ENCODE assay signal across 9 cellular contexts in the genomic region with DNA sequence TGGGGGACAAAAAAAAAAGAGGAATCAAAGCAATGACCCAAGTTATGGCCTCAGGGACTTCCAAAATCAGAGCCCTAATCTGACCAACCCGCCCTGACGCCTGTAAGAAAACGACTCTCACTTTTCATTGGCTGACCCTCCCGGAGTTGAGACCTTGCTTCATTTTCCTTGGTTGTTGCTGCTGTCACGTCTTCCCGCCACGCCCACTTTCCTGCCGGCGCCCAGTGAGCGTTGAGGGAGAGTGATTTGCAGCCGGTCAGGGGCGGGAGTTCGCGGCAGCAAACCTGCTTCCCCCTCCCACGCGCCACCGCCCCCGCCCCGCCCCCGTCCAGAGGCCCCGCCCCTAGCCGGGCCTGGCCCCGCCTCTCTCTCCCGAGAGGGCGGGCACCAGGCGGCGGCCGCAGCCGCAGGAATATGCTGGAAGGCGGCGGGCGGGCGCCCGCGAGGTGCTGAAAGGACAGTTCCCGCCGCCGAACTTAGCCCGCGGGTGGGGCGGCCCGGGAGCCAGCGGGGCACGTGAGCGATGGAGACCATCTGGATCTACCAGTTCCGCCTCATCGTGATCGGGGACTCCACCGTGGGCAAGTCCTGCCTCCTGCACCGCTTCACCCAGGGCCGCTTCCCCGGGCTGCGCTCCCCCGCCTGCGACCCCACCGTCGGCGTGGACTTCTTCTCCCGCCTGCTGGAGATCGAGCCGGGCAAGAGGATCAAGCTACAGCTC.
DNase-seq lines count a peak whose midpoint lies in the region; ATAC-seq and TF ChIP-seq lines count a peak whose summit lies in the region.
"Had no signal": no experiment of that assay in that cellular context is flagged by ENCODE, and none has a peak within 500 bp of the region (broad histone marks: within the 10 kb centered on the region; RNA-seq: fewer than 3 reads in every experiment).

TSS of gene RAB39A (plus strand) at position 403 of the 721 bp plus-strand sequence. CDS start at position 524, 121 bp downstream.

- peak within 1 kb of the TSS; percentile 67 for H3K27ac ChIP-seq in caudate nucleus (ENCODE audit: low read depth, low read length)

- ATAC-seq in GM18867 (IDR thresholded peaks at IDR 0.05; ENCODE audit: unreplicated experiment) = peak; percentile 92
- peak; percentile 95 for ATAC-seq in HG03097 (IDR thresholded peaks at IDR 0.05; ENCODE audit: low FRiP score, unreplicated experiment)

- TF ChIP-seq CTCF in WI38 (IDR thresholded peaks at IDR 0.05; ENCODE audit: low read depth, low read length) = no peak

- DNase-seq in 8988T = peak; percentile 99
- DNase-seq in NCI-H2171 treated with DMSO at 0.1 percent for 48 hours (lab: John Stamatoyannopoulos, UW) = peak; percentile 99
- DNase-seq in caudate nucleus (lab: John Stamatoyannopoulos, UW) = peak; percentile 13 to 98 (median 85)
- DNase-seq in iris pigment epithelial cell (ENCODE audit: low read depth) = peak; percentile 97
- DNase-seq in smooth muscle cell of the brain vasculature (ENCODE audit: low read depth, low spot score) = peak; percentile 33
- DNase-seq: DND-41 had no signal

- peak within 1 kb of the TSS; percentile 40 for H3K4me3 ChIP-seq in WI38 (ENCODE audit: low read depth, low read length)

Comparison
In these comparisons a context has a peak if more than half of its experiments do, and no peak if none do; other contexts are left out.
1. Peak in every context shown above with its lines: DNase-seq, ATAC-seq, H3K4me3 ChIP-seq and H3K27ac ChIP-seq.
2. DNase-seq: peak in every context shown above with its lines; median percentile 99 in 8988T; 99 in NCI-H2171 treated with DMSO at 0.1 percent for 48 hours; 97 in iris pigment epithelial cell; 85 in caudate nucleus; 33 in smooth muscle cell of the brain vasculature.